26 cellular contexts compared by ENCODE assay signal in the genomic region with DNA sequence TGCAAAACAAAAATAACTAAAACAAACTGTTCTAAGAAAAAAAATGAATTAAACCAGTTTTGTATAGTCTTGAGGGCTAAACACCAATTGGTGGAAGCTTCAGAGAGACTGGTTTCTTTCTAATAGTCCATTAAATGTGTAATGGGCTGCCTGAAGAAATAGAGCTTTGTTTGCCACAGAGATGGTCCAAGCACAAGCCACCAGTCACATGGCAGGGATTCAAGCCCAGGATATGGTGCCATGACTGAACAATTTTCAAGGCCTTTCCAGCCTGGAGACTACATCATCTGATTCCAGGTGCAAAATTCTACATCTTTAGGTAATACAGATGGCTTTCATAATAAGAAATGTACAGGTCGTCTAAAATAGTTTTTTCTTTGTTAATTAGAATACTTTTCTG.
"Had no signal": no experiment of that assay in that cellular context is flagged by ENCODE, and none has a peak within 500 bp of the region (broad histone marks: within the 10 kb centered on the region; RNA-seq: fewer than 3 reads in every experiment).

No MANE protein-coding gene starts in this region.

- H3K4me3 ChIP-seq: esophagus muscularis mucosa, gastrocnemius medialis, right lobe of liver, skin epidermis, testis had no signal

- H3K9me3 ChIP-seq: esophagus muscularis mucosa, gastrocnemius medialis, right lobe of liver, testis had no signal

- H3K4me3 Mint-ChIP-seq: activated CD4-positive, alpha-beta T cell treated with anti-CD3 and anti-CD28 coated beads, Interleukin-2, amount 10 ng/mL, durations not matched to agents 24 days and 14 days; activated CD8-positive, alpha-beta T cell treated with anti-CD3 and anti-CD28 coated beads, Interleukin-2, amount 10 ng/mL, durations not matched to agents 7 days and 5 days; activated T-helper 1 cell treated with anti-CD3 and anti-CD28 coated beads, Interleukin-12 subunit alpha, Interleukin-12 subunit beta, Interleukin-2, Interleukin-4 antibody, amounts not matched to agents 30 ng/mL and 10 ng/mL and 1 ng/mL, durations not matched to agents 14 hours and 24 hours and 36 hours; brain; memory B cell; nephron progenitor cell; stimulated activated effector memory CD8-positive, alpha-beta T cell treated with anti-CD3 and anti-CD28 coated beads, Interleukin-12 subunit alpha, Interleukin-12 subunit beta, amount 100 ng/mL, for 72 hours; T-cell; T-helper 2 cell treated with Interferon-gamma antibody and Interleukin-4, amounts not matched to agents 5 μg/mL and 100 μg/mL, for 36 hours had no signal

- H3K79me2 ChIP-seq: parathyroid adenoma had no signal

- H3K36me3 Mint-ChIP-seq: activated naive CD4-positive, alpha-beta T cell treated with anti-CD3 and anti-CD28 coated beads, Interleukin-2, amount 50 U/mL, for 72 hours; brain; memory B cell; stimulated activated effector memory CD8-positive, alpha-beta T cell treated with anti-CD3 and anti-CD28 coated beads, Interleukin-12 subunit alpha, Interleukin-12 subunit beta, amount 100 ng/mL, for 72 hours; T-cell had no signal

- H3K27ac ChIP-seq: esophagus muscularis mucosa, gastrocnemius medialis, parathyroid adenoma, right lobe of liver, VCaP had no signal

- H3K4me1 Mint-ChIP-seq: activated CD4-positive, alpha-beta T cell treated with anti-CD3 and anti-CD28 coated beads, Interleukin-2, amount 10 ng/mL, durations not matched to agents 24 days and 14 days; brain; memory B cell; stimulated activated effector memory CD8-positive, alpha-beta T cell treated with anti-CD3 and anti-CD28 coated beads, Interleukin-12 subunit alpha, Interleukin-12 subunit beta, amount 100 ng/mL, for 72 hours; T-cell had no signal

- H3K27me3 ChIP-seq: esophagus muscularis mucosa, gastrocnemius medialis, right lobe of liver, testis had no signal

- H3K27ac Mint-ChIP-seq: activated CD4-positive, alpha-beta T cell treated with anti-CD3 and anti-CD28 coated beads, Interleukin-2, amount 10 ng/mL, durations not matched to agents 24 days and 14 days; activated CD8-positive, alpha-beta T cell treated with anti-CD3 and anti-CD28 coated beads, Interleukin-2, amount 10 ng/mL, durations not matched to agents 7 days and 5 days; activated naive CD4-positive, alpha-beta T cell treated with anti-CD3 and anti-CD28 coated beads, Interleukin-2, amount 50 U/mL, for 72 hours; activated T-helper 1 cell treated with anti-CD3 and anti-CD28 coated beads, Interleukin-12 subunit alpha, Interleukin-12 subunit beta, Interleukin-2, Interleukin-4 antibody, amounts not matched to agents 30 ng/mL and 10 ng/mL and 1 ng/mL, durations not matched to agents 14 hours and 24 hours and 36 hours; memory B cell; stimulated activated effector memory CD8-positive, alpha-beta T cell treated with anti-CD3 and anti-CD28 coated beads, Interleukin-12 subunit alpha, Interleukin-12 subunit beta, amount 100 ng/mL, for 72 hours; T-cell; T-helper 2 cell treated with Interferon-gamma antibody and Interleukin-4, amounts not matched to agents 5 μg/mL and 100 μg/mL, for 36 hours had no signal

- H3K27me3 Mint-ChIP-seq: activated CD4-positive, alpha-beta T cell treated with anti-CD3 and anti-CD28 coated beads, Interleukin-2, amount 10 ng/mL, durations not matched to agents 24 days and 14 days; memory B cell; T-cell had no signal

- H2AFZ ChIP-seq: parathyroid adenoma had no signal

- H3K4me1 ChIP-seq: esophagus muscularis mucosa, gastrocnemius medialis, parathyroid adenoma, right lobe of liver, testis had no signal

- H3K9ac ChIP-seq: parathyroid adenoma had no signal

- H3K36me3 ChIP-seq: esophagus muscularis mucosa, gastrocnemius medialis, right lobe of liver had no signal

- FAIRE-seq: islet of Langerhans had no signal

- ATAC-seq: activated CD4-positive, CD25-positive, alpha-beta regulatory T cell treated with anti-CD3 and anti-CD28 coated beads, Interleukin-2, amount 50 U/mL, for 24 hours; activated CD8-positive, alpha-beta T cell treated with anti-CD3 and anti-CD28 coated beads, Interleukin-2, amount 10 ng/mL, durations not matched to agents 7 days and 5 days; activated naive CD4-positive, alpha-beta T cell treated with anti-CD3 and anti-CD28 coated beads, Interleukin-2, amount 50 U/mL, for 72 hours; gastrocnemius medialis; left ventricle myocardium superior; right lobe of liver; stimulated activated effector memory CD8-positive, alpha-beta T cell treated with anti-CD3 and anti-CD28 coated beads, Interleukin-12 subunit alpha, Interleukin-12 subunit beta, amount 100 ng/mL, for 72 hours; T-cell had no signal

- DNase-seq: activated CD4-positive, alpha-beta T cell treated with anti-CD3 and anti-CD28 coated beads, Interleukin-2, amount 10 ng/mL, durations not matched to agents 24 days and 14 days; activated CD8-positive, alpha-beta T cell treated with anti-CD3 and anti-CD28 coated beads, Interleukin-2, amount 10 ng/mL, durations not matched to agents 7 days and 5 days; activated gamma-delta T cell treated with Interleukin-2 at 50 U/mL for 16 hours; aorta; central memory CD4-positive, alpha-beta T cell; effector memory CD4-positive, alpha-beta T cell; gastrocnemius medialis; left ventricle myocardium superior; nephron progenitor cell; right lobe of liver; stimulated activated CD4-positive, alpha-beta T cell treated with anti-CD3 and anti-CD28 coated beads, Interleukin-2, amount 100 ng/mL, for 24 hours; T-cell; testis; trophoblast cell had no signal

- H3K9me3 Mint-ChIP-seq: activated CD4-positive, alpha-beta T cell treated with anti-CD3 and anti-CD28 coated beads, Interleukin-2, amount 10 ng/mL, durations not matched to agents 24 days and 14 days; activated T-helper 1 cell treated with anti-CD3 and anti-CD28 coated beads, Interleukin-12 subunit alpha, Interleukin-12 subunit beta, Interleukin-2, Interleukin-4 antibody, amounts not matched to agents 30 ng/mL and 10 ng/mL and 1 ng/mL, durations not matched to agents 14 hours and 24 hours and 36 hours; memory B cell; stimulated activated effector memory CD8-positive, alpha-beta T cell treated with anti-CD3 and anti-CD28 coated beads, Interleukin-12 subunit alpha, Interleukin-12 subunit beta, amount 100 ng/mL, for 72 hours had no signal
